Comparison of ENCODE assay signal across 1 cellular context in the genomic region with DNA sequence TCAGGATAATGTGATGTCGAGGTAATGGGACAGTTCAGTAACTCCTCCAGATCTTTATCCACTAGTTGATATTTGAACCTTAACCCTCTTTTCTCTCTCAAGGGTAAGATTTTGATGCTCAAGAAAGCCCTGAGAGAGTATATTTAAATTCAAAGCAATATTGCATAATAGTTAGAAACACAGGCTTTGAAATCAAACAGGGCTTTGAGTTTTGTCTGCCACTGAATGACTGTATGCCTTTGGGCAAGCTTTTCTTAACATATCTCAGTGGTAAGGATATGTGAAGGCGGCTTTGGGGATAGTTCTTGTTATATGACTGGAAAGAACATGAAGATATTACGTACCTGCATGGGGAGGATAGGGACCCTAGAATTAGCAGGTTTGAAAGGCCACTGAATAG.
TF ChIP-seq lines count a peak whose summit lies in the region.

No MANE protein-coding gene starts in this region.

TF ChIP-seq in H1, 55 proteins besides CTCF, POLR2A, EP300 and RAD21:
- TF ChIP-seq GABPA (IDR thresholded peaks at IDR 0.05; ENCODE audit: borderline replicate concordance, insufficient read depth, low read length) = no peak
- peak; percentile 11; the same call in 1 of the 2 replicates for TF ChIP-seq CEBPB (IDR thresholded peaks at IDR 0.05; ENCODE audit: low read depth, low read length)
